18 cellular contexts compared by ENCODE assay signal in the genomic region with DNA sequence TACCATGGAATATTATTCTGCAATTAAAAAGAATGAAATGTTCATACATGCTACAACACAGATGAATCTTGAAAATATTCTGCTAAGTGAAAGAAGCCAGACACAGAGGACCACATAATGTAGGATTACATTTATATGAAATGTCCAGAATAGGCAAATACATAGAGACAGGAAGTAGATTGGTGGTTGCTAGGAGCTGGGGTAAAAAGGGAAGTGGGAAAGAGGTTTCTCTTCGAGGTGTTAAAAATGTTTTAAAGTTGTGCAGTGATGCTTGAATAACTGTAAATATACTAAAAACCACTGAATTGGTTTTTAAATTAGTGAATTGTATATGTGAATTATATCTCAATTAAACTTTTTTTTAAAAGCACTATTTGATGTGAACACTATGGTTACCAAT. TPM values are rescaled to one million over a fixed set of nuclear protein-coding genes. Genes with fewer than 3 reads are reported as not detected.
DNase-seq lines count a peak whose midpoint lies in the region; ATAC-seq and TF ChIP-seq lines count a peak whose summit lies in the region.
"Had no signal": no experiment of that assay in that cellular context is flagged by ENCODE, and none has a peak within 500 bp of the region (broad histone marks: within the 10 kb centered on the region; RNA-seq: fewer than 3 reads in every experiment).

No MANE protein-coding gene starts in this region.

- no peaks in the 10 kb centered on the region for H4K20me1 ChIP-seq in DOHH2 (ENCODE audit: control insufficient read depth, insufficient read depth, low read depth, low read length)

- no peaks in the 10 kb centered on the region for H3K79me2 ChIP-seq in DOHH2 (ENCODE audit: control insufficient read depth, low read length)

- DNase-seq in NOMO-1 (lab: John Stamatoyannopoulos, UW; ENCODE audit: unreplicated experiment in 2 of 2) (peak; percentile 19 to 61), immature natural killer cell (peak; percentile 34 to 39 (median 34)), HUDEP-2 (lab: John Stamatoyannopoulos, UW; ENCODE audit: unreplicated experiment in 76 of 76) (no peak), middle frontal gyrus (ENCODE audit: extremely low spot score, low spot score) (no peak), DMS 273 treated with DMSO at 0.1 percent for 48 hours (lab: John Stamatoyannopoulos, UW) (no peak), breast epithelium (ENCODE audit: low spot score in 2 of 2) (no peak)
- DNase-seq: activated naive CD4-positive, alpha-beta T cell treated with anti-CD3 and anti-CD28 coated beads, Interleukin-2, amount 10 ng/mL, durations not matched to agents 7 days and 5 days; activated T-cell treated with anti-CD3 and anti-CD28 coated beads, Interleukin-2, amount 50 U/mL, for 24 hours; Calu3; endodermal cell; NCI-H2029 treated with DMSO at 0.1 percent for 48 hours; nucleus accumbens had no signal

- H3K4me1 Mint-ChIP-seq in immature natural killer cell, result peaks cover 28 to 49% of the 10 kb centered on the region in 2 donors

- peak overlapping the region in 3 of 6 donors; percentile 5 to 71 (median 53) for H3K27ac Mint-ChIP-seq in immature natural killer cell
- H3K27ac Mint-ChIP-seq: activated naive CD4-positive, alpha-beta T cell treated with anti-CD3 and anti-CD28 coated beads, Interleukin-2, amount 10 ng/mL, durations not matched to agents 7 days and 5 days; activated T-cell treated with anti-CD3 and anti-CD28 coated beads, Interleukin-2, amount 50 U/mL, for 24 hours; endodermal cell; GM23338 had no signal

- peaks cover 0 to 3% (median 0%) of the 10 kb centered on the region in 6 donors for H3K9me3 Mint-ChIP-seq in immature natural killer cell
- H3K9me3 Mint-ChIP-seq: activated naive CD4-positive, alpha-beta T cell treated with anti-CD3 and anti-CD28 coated beads, Interleukin-2, amount 10 ng/mL, durations not matched to agents 7 days and 5 days; GM23338 had no signal

- H3F3A ChIP-seq in DOHH2 (ENCODE audit: control insufficient read depth, insufficient read depth), result peaks cover 6% of the 10 kb centered on the region; the same call in 1 of the 2 replicates

- H3K4me3 Mint-ChIP-seq in immature natural killer cell, result peak overlapping the region in 3 of 5 donors; percentile 19 to 72 (median 55)
- H3K4me3 Mint-ChIP-seq: activated naive CD4-positive, alpha-beta T cell treated with anti-CD3 and anti-CD28 coated beads, Interleukin-2, amount 10 ng/mL, durations not matched to agents 7 days and 5 days; activated T-cell treated with anti-CD3 and anti-CD28 coated beads, Interleukin-2, amount 50 U/mL, for 24 hours; endodermal cell; GM23338 had no signal

- intact Hi-C loops in breast epithelium (cut with DNase I; ENCODE audit: low total_unique reads), result no loop called here

- H3K27ac ChIP-seq in DOHH2 (ENCODE audit: low read depth, low read length) (peak overlapping the region; percentile 61), breast epithelium (no peak overlapping the region)
- H3K27ac ChIP-seq: ascending aorta, right atrium auricular region had no signal

- H3K9me3 ChIP-seq in DOHH2 (ENCODE audit: control insufficient read depth, insufficient read depth, low read length) (peaks cover 4% of the 10 kb centered on the region; the same call in 1 of the 2 replicates), breast epithelium (peaks cover 0 to 5% of the 10 kb centered on the region in 2 donors)
- H3K9me3 ChIP-seq: ascending aorta, right atrium auricular region had no signal

- H3K27me3 ChIP-seq in DOHH2 (ENCODE audit: control insufficient read depth, low read length) (no peaks in the 10 kb centered on the region), breast epithelium (peaks cover 0 to 57% of the 10 kb centered on the region in 2 donors)
- H3K27me3 ChIP-seq: ascending aorta, right atrium auricular region had no signal

- peak overlapping the region; percentile 34; the same call in 1 of the 2 replicates for H3K4me3 ChIP-seq in DOHH2 (ENCODE audit: low read length)
- H3K4me3 ChIP-seq in breast epithelium, result no peak overlapping the region
- H3K4me3 ChIP-seq: ascending aorta, GM23338, right atrium auricular region had no signal

- H3K4me1 ChIP-seq in DOHH2 (ENCODE audit: control insufficient read depth, low read length) (peaks cover 39% of the 10 kb centered on the region), breast epithelium (no peaks in the 10 kb centered on the region)
- H3K4me1 ChIP-seq: ascending aorta, right atrium auricular region had no signal

- TF ChIP-seq CTCF in DOHH2 (IDR thresholded peaks at IDR 0.05; ENCODE audit: low read depth, low read length, poor library complexity, severe bottlenecking) (no peak), breast epithelium (IDR thresholded peaks at IDR 0.05) (no peak)

- no peak for TF ChIP-seq POLR2A in breast epithelium (IDR thresholded peaks at IDR 0.05)

- no peaks in the 10 kb centered on the region for H3K9me2 ChIP-seq in DOHH2 (replicated peaks; ENCODE audit: control insufficient read depth, low read length)

- peak; percentile 39 for ATAC-seq in HG03342 (IDR thresholded peaks at IDR 0.05; ENCODE audit: unreplicated experiment)
- ATAC-seq: GM23338 had no signal

- H3K36me3 Mint-ChIP-seq in immature natural killer cell, result peaks cover 0 to 4% (median 0%) of the 10 kb centered on the region in 3 donors
- H3K36me3 Mint-ChIP-seq: activated naive CD4-positive, alpha-beta T cell treated with anti-CD3 and anti-CD28 coated beads, Interleukin-2, amount 10 ng/mL, durations not matched to agents 7 days and 5 days had no signal

- peak overlapping the region; percentile 44 for H3K4me2 ChIP-seq in DOHH2 (ENCODE audit: low read length)
- H3K4me2 ChIP-seq: GM23338 had no signal

- H3K36me3 ChIP-seq in DOHH2 (ENCODE audit: control insufficient read depth, low read length), result no peaks in the 10 kb centered on the region
- no peaks in the 10 kb centered on the region for H3K36me3 ChIP-seq in breast epithelium
- H3K36me3 ChIP-seq: ascending aorta, right atrium auricular region had no signal

- H3K27me3 Mint-ChIP-seq in immature natural killer cell (ENCODE audit: low read depth in 3 of 3), result peaks cover 0 to 19% (median 11%) of the 10 kb centered on the region in 3 donors

RNA-seq across cellular contexts. Expression of gene NXT2, which starts 3.6 kb away (rescaled TPM):
- polyA plus RNA-seq in immature natural killer cell, result 10 to 100 TPM; 28.6 to 52.1 (median 37.0) TPM
- total RNA-seq in breast epithelium, result 10 to 100 TPM in 2 of 3 donors, 1 to 10 TPM in 1; 9.5 to 17.9 (median 12.3) TPM

RNA-seq across cellular contexts. Expression of gene GUCY2F, which starts 51.1 kb away (rescaled TPM):
- polyA plus RNA-seq in immature natural killer cell, result not detected
- total RNA-seq in breast epithelium, result not detected
- total RNA-seq: ascending aorta, Calu3, mononuclear cell, right atrium auricular region had no signal

Comparison
In these comparisons a context has a peak if more than half of its experiments do, and no peak if none do; other contexts are left out.
1. DNase-seq: peak in NOMO-1 (2 of 2) and immature natural killer cell (3 of 3); none in HUDEP-2 (0 of 76), middle frontal gyrus (single experiment), DMS 273 treated with DMSO at 0.1 percent for 48 hours (single experiment) and breast epithelium (0 of 2).